ENCODE assay signal across 16 cellular contexts in genomic region chr12:6082613-6083012, GRCh38.
"Had no signal": no experiment of that assay in that cellular context is flagged by ENCODE, and none has a peak within 500 bp of the region (broad histone marks: within the 10 kb centered on the region; RNA-seq: fewer than 3 reads in every experiment).

No MANE protein-coding gene starts in this region.

- H3K9me3 Mint-ChIP-seq: activated naive CD8-positive, alpha-beta T cell treated with anti-CD3 and anti-CD28 coated beads for 36 hours; activated T-cell treated with anti-CD3 and anti-CD28 coated beads, Interleukin-2, amount 50 U/mL, for 24 hours; neural crest cell; stimulated activated memory B cell treated with anti-CD40 and anti-IgM and Interleukin-4, amounts not matched to agents 10 μg/mL and 1 μg/mL and 100 μg/mL, for 72 hours had no signal

- H3K36me3 ChIP-seq: left lung, pancreas, right atrium auricular region had no signal

- H3K4me3 Mint-ChIP-seq: activated naive CD8-positive, alpha-beta T cell treated with anti-CD3 and anti-CD28 coated beads for 36 hours; activated T-cell treated with anti-CD3 and anti-CD28 coated beads, Interleukin-2, amount 50 U/mL, for 24 hours; neural crest cell; stimulated activated memory B cell treated with anti-CD40 and anti-IgM and Interleukin-4, amounts not matched to agents 10 μg/mL and 1 μg/mL and 100 μg/mL, for 72 hours; type B pancreatic cell had no signal

- H3K27me3 Mint-ChIP-seq: activated naive CD8-positive, alpha-beta T cell treated with anti-CD3 and anti-CD28 coated beads for 36 hours had no signal

- H3K4me1 Mint-ChIP-seq: stimulated activated memory B cell treated with anti-CD40 and anti-IgM and Interleukin-4, amounts not matched to agents 10 μg/mL and 1 μg/mL and 100 μg/mL, for 72 hours had no signal

- H3K4me3 ChIP-seq: left lung, pancreas, right atrium auricular region had no signal

- ATAC-seq: activated CD4-positive, CD25-positive, alpha-beta regulatory T cell treated with anti-CD3 and anti-CD28 coated beads, Interleukin-2, amount 50 U/mL, for 24 hours; left lung; pancreas; stimulated activated memory B cell treated with anti-CD40 and anti-IgM and Interleukin-4, amounts not matched to agents 10 μg/mL and 1 μg/mL and 100 μg/mL, for 72 hours had no signal

- H3K4me1 ChIP-seq: pancreas had no signal

- H3K9me3 ChIP-seq: left lung, pancreas, right atrium auricular region had no signal

- H3K27ac ChIP-seq: left lung, pancreas, right atrium auricular region had no signal

- H3K27me3 ChIP-seq: left lung, pancreas, right atrium auricular region had no signal

- FAIRE-seq: colon, islet of Langerhans, pancreas had no signal

- H3K36me3 Mint-ChIP-seq: activated naive CD8-positive, alpha-beta T cell treated with anti-CD3 and anti-CD28 coated beads for 36 hours; stimulated activated memory B cell treated with anti-CD40 and anti-IgM and Interleukin-4, amounts not matched to agents 10 μg/mL and 1 μg/mL and 100 μg/mL, for 72 hours had no signal

- H3K27ac Mint-ChIP-seq: activated naive CD8-positive, alpha-beta T cell treated with anti-CD3 and anti-CD28 coated beads for 36 hours; activated T-cell treated with anti-CD3 and anti-CD28 coated beads, Interleukin-2, amount 50 U/mL, for 24 hours; stimulated activated memory B cell treated with anti-CD40 and anti-IgM and Interleukin-4, amounts not matched to agents 10 μg/mL and 1 μg/mL and 100 μg/mL, for 72 hours; type B pancreatic cell had no signal

- DNase-seq: activated gamma-delta T cell; activated naive CD8-positive, alpha-beta T cell treated with anti-CD3 and anti-CD28 coated beads for 36 hours; activated T-cell treated with anti-CD3 and anti-CD28 coated beads, Interleukin-2, amount 50 U/mL, for 24 hours; aorta; foreskin melanocyte; left lung; mesenchymal stem cell; T-helper 2 cell had no signal
